Comparison of ENCODE assay signal across 1 cellular context in the genomic region with DNA sequence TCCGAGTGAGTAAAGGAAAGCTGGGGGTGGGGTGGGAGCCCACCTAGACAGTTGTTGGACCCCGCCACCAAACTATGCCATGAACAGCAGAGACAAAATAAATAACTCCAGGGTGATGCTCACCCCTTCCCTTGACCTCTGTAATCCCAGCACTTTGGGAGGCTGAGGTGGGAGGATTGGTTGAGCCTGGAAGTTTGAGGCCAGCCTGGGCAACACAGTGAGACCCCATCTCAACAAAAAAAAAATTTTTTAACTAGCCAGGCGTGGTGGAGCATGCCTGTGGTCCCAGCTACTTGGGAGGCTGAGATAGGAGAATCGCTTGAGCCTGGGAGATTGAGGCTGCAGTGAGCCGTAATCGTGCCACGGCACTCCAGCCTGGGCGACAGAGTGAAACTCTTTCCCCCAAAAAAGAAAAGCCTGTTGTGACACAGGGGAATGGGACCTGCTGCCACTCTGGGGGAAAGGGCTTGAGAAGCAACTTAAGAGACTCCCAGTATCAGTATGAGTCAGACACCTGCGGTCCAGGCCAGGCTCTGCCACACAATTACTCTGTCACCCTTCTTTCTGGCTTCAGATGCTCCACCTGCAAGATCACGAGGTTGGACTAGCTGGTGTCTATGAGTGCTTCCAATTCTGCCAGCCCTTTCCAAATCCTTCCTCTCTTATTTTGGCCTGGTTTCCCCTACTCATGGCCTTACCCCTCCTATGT.
A peak's percentile ranks its signal among the peaks of the same experiment; 100 is the strongest.
TF ChIP-seq lines count a peak whose summit lies in the region.

No MANE protein-coding gene starts in this region.

TF ChIP-seq in GM12878, 131 proteins besides CTCF, POLR2A, EP300 and RAD21 (continued from another document and continues in another):
- TF ChIP-seq, protein P1, sequence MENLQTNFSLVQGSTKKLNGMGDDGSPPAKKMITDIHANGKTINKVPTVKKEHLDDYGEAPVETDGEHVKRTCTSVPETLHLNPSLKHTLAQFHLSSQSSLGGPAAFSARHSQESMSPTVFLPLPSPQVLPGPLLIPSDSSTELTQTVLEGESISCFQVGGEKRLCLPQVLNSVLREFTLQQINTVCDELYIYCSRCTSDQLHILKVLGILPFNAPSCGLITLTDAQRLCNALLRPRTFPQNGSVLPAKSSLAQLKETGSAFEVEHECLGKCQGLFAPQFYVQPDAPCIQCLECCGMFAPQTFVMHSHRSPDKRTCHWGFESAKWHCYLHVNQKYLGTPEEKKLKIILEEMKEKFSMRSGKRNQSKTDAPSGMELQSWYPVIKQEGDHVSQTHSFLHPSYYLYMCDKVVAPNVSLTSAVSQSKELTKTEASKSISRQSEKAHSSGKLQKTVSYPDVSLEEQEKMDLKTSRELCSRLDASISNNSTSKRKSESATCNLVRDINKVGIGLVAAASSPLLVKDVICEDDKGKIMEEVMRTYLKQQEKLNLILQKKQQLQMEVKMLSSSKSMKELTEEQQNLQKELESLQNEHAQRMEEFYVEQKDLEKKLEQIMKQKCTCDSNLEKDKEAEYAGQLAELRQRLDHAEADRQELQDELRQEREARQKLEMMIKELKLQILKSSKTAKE (IDR thresholded peaks at IDR 0.05; ENCODE audit: low read depth, poor library complexity, severe bottlenecking), result peak; percentile 74
- TF ChIP-seq DPF2 (IDR thresholded peaks at IDR 0.05), result peak; percentile 94
- TF ChIP-seq KLF5 (IDR thresholded peaks at IDR 0.05; ENCODE audit: partially characterized antibody), result no peak
- no peak for TF ChIP-seq SUPT20H (IDR thresholded peaks at IDR 0.05; ENCODE audit: borderline replicate concordance, control insufficient read depth, low read depth, low read length)
- peak; percentile 88 to 89 for TF ChIP-seq IKZF2 (IDR thresholded peaks at IDR 0.05)
- no peak for TF ChIP-seq TBL1XR1 (IDR thresholded peaks at IDR 0.05; ENCODE audit: low read depth, low read length)
- TF ChIP-seq, protein P2, sequence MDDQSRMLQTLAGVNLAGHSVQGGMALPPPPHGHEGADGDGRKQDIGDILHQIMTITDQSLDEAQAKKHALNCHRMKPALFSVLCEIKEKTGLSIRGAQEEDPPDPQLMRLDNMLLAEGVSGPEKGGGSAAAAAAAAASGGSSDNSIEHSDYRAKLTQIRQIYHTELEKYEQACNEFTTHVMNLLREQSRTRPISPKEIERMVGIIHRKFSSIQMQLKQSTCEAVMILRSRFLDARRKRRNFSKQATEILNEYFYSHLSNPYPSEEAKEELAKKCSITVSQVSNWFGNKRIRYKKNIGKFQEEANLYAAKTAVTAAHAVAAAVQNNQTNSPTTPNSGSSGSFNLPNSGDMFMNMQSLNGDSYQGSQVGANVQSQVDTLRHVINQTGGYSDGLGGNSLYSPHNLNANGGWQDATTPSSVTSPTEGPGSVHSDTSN (IDR thresholded peaks at IDR 0.05; ENCODE audit: insufficient replicate concordance, low read depth, low read length), result no peak
- peak; percentile 82; the same call in 1 of the 2 replicates for TF ChIP-seq EED (IDR thresholded peaks at IDR 0.05; ENCODE audit: low read depth)
- no peak for TF ChIP-seq RB1 (IDR thresholded peaks at IDR 0.05; ENCODE audit: borderline replicate concordance)
- TF ChIP-seq SRF (IDR thresholded peaks at IDR 0.05; ENCODE audit: low read depth in 2 of 2, low read length in 2 of 2), result no peak
- TF ChIP-seq RBBP5 (conservative IDR thresholded peaks at IDR 0.05), result no peak
- no peak for TF ChIP-seq SMAD1 (IDR thresholded peaks at IDR 0.05; ENCODE audit: low read depth, partially characterized antibody)
- TF ChIP-seq, protein P3, sequence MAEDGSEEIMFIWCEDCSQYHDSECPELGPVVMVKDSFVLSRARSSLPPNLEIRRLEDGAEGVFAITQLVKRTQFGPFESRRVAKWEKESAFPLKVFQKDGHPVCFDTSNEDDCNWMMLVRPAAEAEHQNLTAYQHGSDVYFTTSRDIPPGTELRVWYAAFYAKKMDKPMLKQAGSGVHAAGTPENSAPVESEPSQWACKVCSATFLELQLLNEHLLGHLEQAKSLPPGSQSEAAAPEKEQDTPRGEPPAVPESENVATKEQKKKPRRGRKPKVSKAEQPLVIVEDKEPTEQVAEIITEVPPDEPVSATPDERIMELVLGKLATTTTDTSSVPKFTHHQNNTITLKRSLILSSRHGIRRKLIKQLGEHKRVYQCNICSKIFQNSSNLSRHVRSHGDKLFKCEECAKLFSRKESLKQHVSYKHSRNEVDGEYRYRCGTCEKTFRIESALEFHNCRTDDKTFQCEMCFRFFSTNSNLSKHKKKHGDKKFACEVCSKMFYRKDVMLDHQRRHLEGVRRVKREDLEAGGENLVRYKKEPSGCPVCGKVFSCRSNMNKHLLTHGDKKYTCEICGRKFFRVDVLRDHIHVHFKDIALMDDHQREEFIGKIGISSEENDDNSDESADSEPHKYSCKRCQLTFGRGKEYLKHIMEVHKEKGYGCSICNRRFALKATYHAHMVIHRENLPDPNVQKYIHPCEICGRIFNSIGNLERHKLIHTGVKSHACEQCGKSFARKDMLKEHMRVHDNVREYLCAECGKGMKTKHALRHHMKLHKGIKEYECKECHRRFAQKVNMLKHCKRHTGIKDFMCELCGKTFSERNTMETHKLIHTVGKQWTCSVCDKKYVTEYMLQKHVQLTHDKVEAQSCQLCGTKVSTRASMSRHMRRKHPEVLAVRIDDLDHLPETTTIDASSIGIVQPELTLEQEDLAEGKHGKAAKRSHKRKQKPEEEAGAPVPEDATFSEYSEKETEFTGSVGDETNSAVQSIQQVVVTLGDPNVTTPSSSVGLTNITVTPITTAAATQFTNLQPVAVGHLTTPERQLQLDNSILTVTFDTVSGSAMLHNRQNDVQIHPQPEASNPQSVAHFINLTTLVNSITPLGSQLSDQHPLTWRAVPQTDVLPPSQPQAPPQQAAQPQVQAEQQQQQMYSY (CRISPR knock-in tag; IDR thresholded peaks at IDR 0.05), result no peak
- TF ChIP-seq, protein P4, sequence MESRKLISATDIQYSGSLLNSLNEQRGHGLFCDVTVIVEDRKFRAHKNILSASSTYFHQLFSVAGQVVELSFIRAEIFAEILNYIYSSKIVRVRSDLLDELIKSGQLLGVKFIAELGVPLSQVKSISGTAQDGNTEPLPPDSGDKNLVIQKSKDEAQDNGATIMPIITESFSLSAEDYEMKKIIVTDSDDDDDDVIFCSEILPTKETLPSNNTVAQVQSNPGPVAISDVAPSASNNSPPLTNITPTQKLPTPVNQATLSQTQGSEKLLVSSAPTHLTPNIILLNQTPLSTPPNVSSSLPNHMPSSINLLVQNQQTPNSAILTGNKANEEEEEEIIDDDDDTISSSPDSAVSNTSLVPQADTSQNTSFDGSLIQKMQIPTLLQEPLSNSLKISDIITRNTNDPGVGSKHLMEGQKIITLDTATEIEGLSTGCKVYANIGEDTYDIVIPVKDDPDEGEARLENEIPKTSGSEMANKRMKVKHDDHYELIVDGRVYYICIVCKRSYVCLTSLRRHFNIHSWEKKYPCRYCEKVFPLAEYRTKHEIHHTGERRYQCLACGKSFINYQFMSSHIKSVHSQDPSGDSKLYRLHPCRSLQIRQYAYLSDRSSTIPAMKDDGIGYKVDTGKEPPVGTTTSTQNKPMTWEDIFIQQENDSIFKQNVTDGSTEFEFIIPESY (IDR thresholded peaks at IDR 0.05), result no peak
- TF ChIP-seq, protein P5, sequence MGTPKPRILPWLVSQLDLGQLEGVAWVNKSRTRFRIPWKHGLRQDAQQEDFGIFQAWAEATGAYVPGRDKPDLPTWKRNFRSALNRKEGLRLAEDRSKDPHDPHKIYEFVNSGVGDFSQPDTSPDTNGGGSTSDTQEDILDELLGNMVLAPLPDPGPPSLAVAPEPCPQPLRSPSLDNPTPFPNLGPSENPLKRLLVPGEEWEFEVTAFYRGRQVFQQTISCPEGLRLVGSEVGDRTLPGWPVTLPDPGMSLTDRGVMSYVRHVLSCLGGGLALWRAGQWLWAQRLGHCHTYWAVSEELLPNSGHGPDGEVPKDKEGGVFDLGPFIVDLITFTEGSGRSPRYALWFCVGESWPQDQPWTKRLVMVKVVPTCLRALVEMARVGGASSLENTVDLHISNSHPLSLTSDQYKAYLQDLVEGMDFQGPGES (IDR thresholded peaks at IDR 0.05), result no peak
- peak; percentile 73 for TF ChIP-seq GATAD2B (conservative IDR thresholded peaks at IDR 0.05; ENCODE audit: low read depth)
- TF ChIP-seq, protein P6, sequence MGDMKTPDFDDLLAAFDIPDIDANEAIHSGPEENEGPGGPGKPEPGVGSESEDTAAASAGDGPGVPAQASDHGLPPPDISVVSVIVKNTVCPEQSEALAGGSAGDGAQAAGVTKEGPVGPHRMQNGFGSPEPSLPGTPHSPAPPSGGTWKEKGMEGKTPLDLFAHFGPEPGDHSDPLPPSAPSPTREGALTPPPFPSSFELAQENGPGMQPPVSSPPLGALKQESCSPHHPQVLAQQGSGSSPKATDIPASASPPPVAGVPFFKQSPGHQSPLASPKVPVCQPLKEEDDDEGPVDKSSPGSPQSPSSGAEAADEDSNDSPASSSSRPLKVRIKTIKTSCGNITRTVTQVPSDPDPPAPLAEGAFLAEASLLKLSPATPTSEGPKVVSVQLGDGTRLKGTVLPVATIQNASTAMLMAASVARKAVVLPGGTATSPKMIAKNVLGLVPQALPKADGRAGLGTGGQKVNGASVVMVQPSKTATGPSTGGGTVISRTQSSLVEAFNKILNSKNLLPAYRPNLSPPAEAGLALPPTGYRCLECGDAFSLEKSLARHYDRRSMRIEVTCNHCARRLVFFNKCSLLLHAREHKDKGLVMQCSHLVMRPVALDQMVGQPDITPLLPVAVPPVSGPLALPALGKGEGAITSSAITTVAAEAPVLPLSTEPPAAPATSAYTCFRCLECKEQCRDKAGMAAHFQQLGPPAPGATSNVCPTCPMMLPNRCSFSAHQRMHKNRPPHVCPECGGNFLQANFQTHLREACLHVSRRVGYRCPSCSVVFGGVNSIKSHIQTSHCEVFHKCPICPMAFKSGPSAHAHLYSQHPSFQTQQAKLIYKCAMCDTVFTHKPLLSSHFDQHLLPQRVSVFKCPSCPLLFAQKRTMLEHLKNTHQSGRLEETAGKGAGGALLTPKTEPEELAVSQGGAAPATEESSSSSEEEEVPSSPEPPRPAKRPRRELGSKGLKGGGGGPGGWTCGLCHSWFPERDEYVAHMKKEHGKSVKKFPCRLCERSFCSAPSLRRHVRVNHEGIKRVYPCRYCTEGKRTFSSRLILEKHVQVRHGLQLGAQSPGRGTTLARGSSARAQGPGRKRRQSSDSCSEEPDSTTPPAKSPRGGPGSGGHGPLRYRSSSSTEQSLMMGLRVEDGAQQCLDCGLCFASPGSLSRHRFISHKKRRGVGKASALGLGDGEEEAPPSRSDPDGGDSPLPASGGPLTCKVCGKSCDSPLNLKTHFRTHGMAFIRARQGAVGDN (IDR thresholded peaks at IDR 0.05), result no peak
- TF ChIP-seq, protein P7, sequence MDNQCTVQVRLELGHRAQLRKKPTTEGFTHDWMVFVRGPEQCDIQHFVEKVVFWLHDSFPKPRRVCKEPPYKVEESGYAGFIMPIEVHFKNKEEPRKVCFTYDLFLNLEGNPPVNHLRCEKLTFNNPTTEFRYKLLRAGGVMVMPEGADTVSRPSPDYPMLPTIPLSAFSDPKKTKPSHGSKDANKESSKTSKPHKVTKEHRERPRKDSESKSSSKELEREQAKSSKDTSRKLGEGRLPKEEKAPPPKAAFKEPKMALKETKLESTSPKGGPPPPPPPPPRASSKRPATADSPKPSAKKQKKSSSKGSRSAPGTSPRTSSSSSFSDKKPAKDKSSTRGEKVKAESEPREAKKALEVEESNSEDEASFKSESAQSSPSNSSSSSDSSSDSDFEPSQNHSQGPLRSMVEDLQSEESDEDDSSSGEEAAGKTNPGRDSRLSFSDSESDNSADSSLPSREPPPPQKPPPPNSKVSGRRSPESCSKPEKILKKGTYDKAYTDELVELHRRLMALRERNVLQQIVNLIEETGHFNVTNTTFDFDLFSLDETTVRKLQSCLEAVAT (IDR thresholded peaks at IDR 0.05), result 0 out of 2 replicates have a peak, but pooled peaks have one; percentile 34
- no peak for TF ChIP-seq BRCA1 (IDR thresholded peaks at IDR 0.05; ENCODE audit: low read depth, low read length)
- TF ChIP-seq SREBF1 (IDR thresholded peaks at IDR 0.05; ENCODE audit: low read length), result no peak
- no peak for TF ChIP-seq NFXL1 (IDR thresholded peaks at IDR 0.05; ENCODE audit: borderline replicate concordance)
- TF ChIP-seq, protein P8, sequence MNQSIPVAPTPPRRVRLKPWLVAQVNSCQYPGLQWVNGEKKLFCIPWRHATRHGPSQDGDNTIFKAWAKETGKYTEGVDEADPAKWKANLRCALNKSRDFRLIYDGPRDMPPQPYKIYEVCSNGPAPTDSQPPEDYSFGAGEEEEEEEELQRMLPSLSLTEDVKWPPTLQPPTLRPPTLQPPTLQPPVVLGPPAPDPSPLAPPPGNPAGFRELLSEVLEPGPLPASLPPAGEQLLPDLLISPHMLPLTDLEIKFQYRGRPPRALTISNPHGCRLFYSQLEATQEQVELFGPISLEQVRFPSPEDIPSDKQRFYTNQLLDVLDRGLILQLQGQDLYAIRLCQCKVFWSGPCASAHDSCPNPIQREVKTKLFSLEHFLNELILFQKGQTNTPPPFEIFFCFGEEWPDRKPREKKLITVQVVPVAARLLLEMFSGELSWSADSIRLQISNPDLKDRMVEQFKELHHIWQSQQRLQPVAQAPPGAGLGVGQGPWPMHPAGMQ (IDR thresholded peaks at IDR 0.05; ENCODE audit: borderline replicate concordance), result no peak
- TF ChIP-seq ZSCAN29 (IDR thresholded peaks at IDR 0.05), result no peak
- no peak for TF ChIP-seq RFX5 (IDR thresholded peaks at IDR 0.05; ENCODE audit: low read depth, low read length)
- TF ChIP-seq POU2F2 (IDR thresholded peaks at IDR 0.05; ENCODE audit: borderline replicate concordance, low read depth, low read length), result peak; percentile 25; the same call in 1 of the 3 replicates
- TF ChIP-seq JUNB (IDR thresholded peaks at IDR 0.05), result peak; percentile 82
- no peak for TF ChIP-seq NFIC (IDR thresholded peaks at IDR 0.05; ENCODE audit: low read depth, low read length)
- no peak for TF ChIP-seq ZNF274 (IDR thresholded peaks at IDR 0.05; ENCODE audit: insufficient read depth, insufficient read length)
- TF ChIP-seq BCL11A (IDR thresholded peaks at IDR 0.05; ENCODE audit: low read depth, low read length), result peak; percentile 61
- TF ChIP-seq, protein P9, sequence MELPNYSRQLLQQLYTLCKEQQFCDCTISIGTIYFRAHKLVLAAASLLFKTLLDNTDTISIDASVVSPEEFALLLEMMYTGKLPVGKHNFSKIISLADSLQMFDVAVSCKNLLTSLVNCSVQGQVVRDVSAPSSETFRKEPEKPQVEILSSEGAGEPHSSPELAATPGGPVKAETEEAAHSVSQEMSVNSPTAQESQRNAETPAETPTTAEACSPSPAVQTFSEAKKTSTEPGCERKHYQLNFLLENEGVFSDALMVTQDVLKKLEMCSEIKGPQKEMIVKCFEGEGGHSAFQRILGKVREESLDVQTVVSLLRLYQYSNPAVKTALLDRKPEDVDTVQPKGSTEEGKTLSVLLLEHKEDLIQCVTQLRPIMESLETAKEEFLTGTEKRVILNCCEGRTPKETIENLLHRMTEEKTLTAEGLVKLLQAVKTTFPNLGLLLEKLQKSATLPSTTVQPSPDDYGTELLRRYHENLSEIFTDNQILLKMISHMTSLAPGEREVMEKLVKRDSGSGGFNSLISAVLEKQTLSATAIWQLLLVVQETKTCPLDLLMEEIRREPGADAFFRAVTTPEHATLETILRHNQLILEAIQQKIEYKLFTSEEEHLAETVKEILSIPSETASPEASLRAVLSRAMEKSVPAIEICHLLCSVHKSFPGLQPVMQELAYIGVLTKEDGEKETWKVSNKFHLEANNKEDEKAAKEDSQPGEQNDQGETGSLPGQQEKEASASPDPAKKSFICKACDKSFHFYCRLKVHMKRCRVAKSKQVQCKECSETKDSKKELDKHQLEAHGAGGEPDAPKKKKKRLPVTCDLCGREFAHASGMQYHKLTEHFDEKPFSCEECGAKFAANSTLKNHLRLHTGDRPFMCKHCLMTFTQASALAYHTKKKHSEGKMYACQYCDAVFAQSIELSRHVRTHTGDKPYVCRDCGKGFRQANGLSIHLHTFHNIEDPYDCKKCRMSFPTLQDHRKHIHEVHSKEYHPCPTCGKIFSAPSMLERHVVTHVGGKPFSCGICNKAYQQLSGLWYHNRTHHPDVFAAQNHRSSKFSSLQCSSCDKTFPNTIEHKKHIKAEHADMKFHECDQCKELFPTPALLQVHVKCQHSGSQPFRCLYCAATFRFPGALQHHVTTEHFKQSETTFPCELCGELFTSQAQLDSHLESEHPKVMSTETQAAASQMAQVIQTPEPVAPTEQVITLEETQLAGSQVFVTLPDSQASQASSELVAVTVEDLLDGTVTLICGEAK (IDR thresholded peaks at IDR 0.05; ENCODE audit: borderline replicate concordance), result no peak
